22 cellular contexts compared by ENCODE assay signal in genomic region chr1:5329068-5329739, GRCh38.
DNase-seq lines count a peak whose midpoint lies in the region; ATAC-seq and TF ChIP-seq lines count a peak whose summit lies in the region.
"Had no signal": no experiment of that assay in that cellular context is flagged by ENCODE, and none has a peak within 500 bp of the region (broad histone marks: within the 10 kb centered on the region; RNA-seq: fewer than 3 reads in every experiment).

No MANE protein-coding gene starts in this region.

- H3K27me3 Mint-ChIP-seq in CD8-positive, alpha-beta memory T cell = peaks cover 0 to 4% of the 10 kb centered on the region in 2 donors
- H3K27me3 Mint-ChIP-seq in activated T-helper 17 cell treated with anti-CD3 and anti-CD28 coated beads, Interleukin-2, amount 50 U/mL, for 72 hours = no peaks in the 10 kb centered on the region

- H3K9me3 Mint-ChIP-seq in CD8-positive, alpha-beta memory T cell = peaks cover 15 to 30% (median 25%) of the 10 kb centered on the region in 5 donors
- H3K9me3 Mint-ChIP-seq in activated T-helper 17 cell treated with anti-CD3 and anti-CD28 coated beads, Interleukin-2, amount 50 U/mL, for 72 hours = peaks cover 19% of the 10 kb centered on the region

- H3K4me1 Mint-ChIP-seq in CD8-positive, alpha-beta memory T cell = peaks cover 37 to 64% (median 55%) of the 10 kb centered on the region in 3 donors
- peaks cover 31% of the 10 kb centered on the region for H3K4me1 Mint-ChIP-seq in activated T-helper 17 cell treated with anti-CD3 and anti-CD28 coated beads, Interleukin-2, amount 50 U/mL, for 72 hours

- peak; percentile 28 to 36 for ATAC-seq in activated CD4-positive, CD25-positive, alpha-beta regulatory T cell treated with anti-CD3 and anti-CD28 coated beads, Interleukin-2, amount 50 U/mL, for 24 hours
- peak; percentile 56 for ATAC-seq in activated T-helper 17 cell treated with anti-CD3 and anti-CD28 coated beads, Interleukin-2, amount 50 U/mL, for 72 hours (replicated peaks)
- ATAC-seq in mucosa of descending colon (peak; percentile 24), GM21423 (IDR thresholded peaks at IDR 0.05; ENCODE audit: unreplicated experiment) (no peak)
- ATAC-seq: pancreas, upper lobe of right lung had no signal

- intact Hi-C loops in mucosa of descending colon (cut with DNase I, micrococcal nuclease) = no loop called here

- H3K36me3 ChIP-seq in CD8-positive, alpha-beta memory T cell (ENCODE audit: insufficient read depth, low read length) = no peaks in the 10 kb centered on the region
- H3K36me3 ChIP-seq in mucosa of descending colon (ENCODE audit: low read depth) = no peaks in the 10 kb centered on the region
- H3K36me3 ChIP-seq: BE2C, pancreas, stomach, upper lobe of right lung had no signal

- no peak for DNase-seq in activated CD4-positive, CD25-positive, alpha-beta regulatory T cell (lab: John Stamatoyannopoulos, UW)
- DNase-seq in CD8-positive, alpha-beta memory T cell = peak in 2 of 5 donors; percentile 8
- DNase-seq in mucosa of descending colon = no peak
- no peak for DNase-seq in RWPE1 (ENCODE audit: low spot score)
- DNase-seq in SK-N-DZ (ENCODE audit: low spot score) = no peak
- DNase-seq: activated CD4-positive, alpha-beta T cell treated with anti-CD3 and anti-CD28 coated beads, Interleukin-2, amount 50 U/mL, for 4 hours; BE2C; DMS 273 treated with DMSO at 0.1 percent for 48 hours; GF-D8; H7; Karpas-422; NCI-H1105; NCI-H2081 treated with DMSO at 0.1 percent for 48 hours; NK-92 treated with Interleukin-12 subunit alpha and Interleukin-12 subunit beta, amount 100 ng/mL, for 24 hours; pancreas; RPMI8226; stimulated activated CD4-positive, alpha-beta T cell treated with anti-CD3 and anti-CD28 coated beads, Interleukin-1b, Interleukin-23, amount 100 ng/mL, for 48 hours; stomach; upper lobe of right lung had no signal

- H3K4me3 ChIP-seq in CD8-positive, alpha-beta memory T cell (ENCODE audit: low read length) = peak overlapping the region; percentile 11
- H3K4me3 ChIP-seq in mucosa of descending colon = no peak overlapping the region
- H3K4me3 ChIP-seq: pancreas, stomach, upper lobe of right lung had no signal

- H3K4me3 Mint-ChIP-seq in CD8-positive, alpha-beta memory T cell = peak overlapping the region in 6 of 7 donors; percentile 58 to 76 (median 66)
- H3K4me3 Mint-ChIP-seq in activated T-helper 17 cell treated with anti-CD3 and anti-CD28 coated beads, Interleukin-2, amount 50 U/mL, for 72 hours = peak overlapping the region; percentile 21

- H3K27me3 ChIP-seq in CD8-positive, alpha-beta memory T cell (ENCODE audit: insufficient read depth, low read length, poor library complexity, severe bottlenecking) = no peaks in the 10 kb centered on the region
- H3K27me3 ChIP-seq: BE2C, pancreas, upper lobe of right lung had no signal

- CTCF ChIA-PET in CD8-positive, alpha-beta memory T cell (lab: Charles Lee) = no interaction called here
- CTCF ChIA-PET in RWPE1 (lab: Yijun Ruan, JAX) = no interaction called here

- H3K9me3 ChIP-seq in CD8-positive, alpha-beta memory T cell (ENCODE audit: low read length) = peaks cover 12% of the 10 kb centered on the region
- H3K9me3 ChIP-seq in mucosa of descending colon = peaks cover 6% of the 10 kb centered on the region
- H3K9me3 ChIP-seq: BE2C, pancreas had no signal

- H3K27ac Mint-ChIP-seq in CD8-positive, alpha-beta memory T cell = peak overlapping the region; percentile 86 to 98 (median 94)
- peak overlapping the region; percentile 85 for H3K27ac Mint-ChIP-seq in activated T-helper 17 cell treated with anti-CD3 and anti-CD28 coated beads, Interleukin-2, amount 50 U/mL, for 72 hours

- POLR2A ChIA-PET in CD8-positive, alpha-beta memory T cell (lab: Charles Lee) = no interaction called here
- POLR2A ChIA-PET in RWPE1 (lab: Yijun Ruan, JAX; ENCODE audit: low non-redundant PET) = no interaction called here

- H3K27ac ChIP-seq in CD8-positive, alpha-beta memory T cell (ENCODE audit: low read depth, low read length) = peak overlapping the region; percentile 55
- no peak overlapping the region for H3K27ac ChIP-seq in RWPE1
- H3K27ac ChIP-seq: pancreas, stomach, upper lobe of right lung had no signal

- TF ChIP-seq CTCF in mucosa of descending colon (IDR thresholded peaks at IDR 0.05) = no peak
- no peak for TF ChIP-seq CTCF in RWPE1 (conservative IDR thresholded peaks at IDR 0.05; ENCODE audit: low read depth)

- peaks cover 36% of the 10 kb centered on the region for H3K4me1 ChIP-seq in CD8-positive, alpha-beta memory T cell (ENCODE audit: insufficient read depth, low read length)
- H3K4me1 ChIP-seq in mucosa of descending colon (ENCODE audit: low read depth) = no peaks in the 10 kb centered on the region
- H3K4me1 ChIP-seq: BE2C, pancreas, stomach, upper lobe of right lung had no signal

- peaks cover 7 to 40% (median 12%) of the 10 kb centered on the region in 3 donors for H3K36me3 Mint-ChIP-seq in CD8-positive, alpha-beta memory T cell
- no peaks in the 10 kb centered on the region for H3K36me3 Mint-ChIP-seq in activated T-helper 17 cell treated with anti-CD3 and anti-CD28 coated beads, Interleukin-2, amount 50 U/mL, for 72 hours (ENCODE audit: low read depth)
